Comparison of ENCODE assay signal across 8 cellular contexts in genomic region chr17:28811594-28812135, GRCh38. TPM values are rescaled to one million over a fixed set of nuclear protein-coding genes. Genes with fewer than 3 reads are reported as not detected.
DNase-seq lines count a peak whose midpoint lies in the region; FAIRE-seq and TF ChIP-seq lines count a peak whose summit lies in the region.

No MANE protein-coding gene starts in this region.

- no peaks in the 10 kb centered on the region for H3K9me3 ChIP-seq in BE2C
- no peaks in the 10 kb centered on the region for H3K9me3 ChIP-seq in OCI-LY3 (ENCODE audit: insufficient read depth, low read length)
- H3K9me3 ChIP-seq in mesenchymal stem cell (ENCODE audit: control insufficient read depth, low read length) = no peaks in the 10 kb centered on the region

- H3K18ac ChIP-seq in mesenchymal stem cell (ENCODE audit: low read depth in 1 of 2, low read length in 2 of 2) = peak overlapping the region in 1 of 2 experiments; percentile 46

- peak overlapping the region; percentile 93 for H3K4me2 ChIP-seq in OCI-LY3 (ENCODE audit: low read length)
- H3K4me2 ChIP-seq in mesenchymal stem cell (ENCODE audit: low read length, poor library complexity, severe bottlenecking) = peak overlapping the region; percentile 67

- H3K23ac ChIP-seq in mesenchymal stem cell (ENCODE audit: low read length in 2 of 2) = no peak overlapping the region

- peak overlapping the region; percentile 26; the same call in 1 of the 2 replicates for H3K27ac ChIP-seq in OCI-LY3 (ENCODE audit: low read length)
- peak overlapping the region; percentile 56 for H3K27ac ChIP-seq in mesenchymal stem cell (ENCODE audit: low read length, poor library complexity, severe bottlenecking)

- no peak overlapping the region for H2AK5ac ChIP-seq in mesenchymal stem cell (ENCODE audit: low read length, severe bottlenecking)

- TF ChIP-seq CTCF in BE2C (IDR thresholded peaks at IDR 0.05; ENCODE audit: low read depth, low read length) (no peak), GM20000 (IDR thresholded peaks at IDR 0.05; ENCODE audit: extremely low read depth, missing control alignments) (no peak), OCI-LY3 (IDR thresholded peaks at IDR 0.05; ENCODE audit: low read depth, low read length) (no peak), choroid plexus epithelial cell (conservative IDR thresholded peaks at IDR 0.05; ENCODE audit: low read depth, low read length) (peak; percentile 11)

- no peak overlapping the region for H2BK15ac ChIP-seq in mesenchymal stem cell (ENCODE audit: low read depth, poor library complexity, severe bottlenecking)

- H3K4me1 ChIP-seq in BE2C = no peaks in the 10 kb centered on the region
- H3K4me1 ChIP-seq in OCI-LY3 (ENCODE audit: low read length) = peaks cover 37% of the 10 kb centered on the region
- peaks cover 9% of the 10 kb centered on the region for H3K4me1 ChIP-seq in mesenchymal stem cell (ENCODE audit: control insufficient read depth, insufficient read depth, low read depth, low read length)

- H3K27me3 ChIP-seq in BE2C (no peaks in the 10 kb centered on the region), OCI-LY3 (ENCODE audit: low read depth, low read length) (no peaks in the 10 kb centered on the region), mesenchymal stem cell (ENCODE audit: control insufficient read depth in 1 of 2, insufficient read depth in 1 of 2, low read length in 2 of 2) (no peaks in the 10 kb centered on the region)

- no peak for FAIRE-seq in urothelium cell line (lab: Jason Lieb, UNC)

- H2AFZ ChIP-seq in OCI-LY3 (ENCODE audit: low read depth, low read length) (0 out of 2 replicates have a peak overlapping the region, but pooled peaks have one; percentile 24), mesenchymal stem cell (ENCODE audit: low read depth, low read length) (no peak overlapping the region)

- no peak for DNase-seq in BE2C
- DNase-seq in GM20000 (ENCODE audit: low spot score) = peak; percentile 29
- peak; percentile 55 for DNase-seq in choroid plexus epithelial cell (ENCODE audit: low read depth)
- peak; percentile 57 for DNase-seq in mesenchymal stem cell
- peak; percentile 21 for DNase-seq in urothelium cell line (ENCODE audit: low spot score)
- DNase-seq in stimulated activated CD4-positive, alpha-beta T cell treated with anti-CD3 and anti-CD28 coated beads, Interleukin-12 subunit alpha, Interleukin-12 subunit beta, amount 100 ng/mL, for 4 hours = no peak
- DNase-seq in DMS153 treated with DMSO at 0.1 percent for 48 hours (lab: John Stamatoyannopoulos, UW; ENCODE audit: unreplicated experiment) = no peak

- peak overlapping the region; percentile 81 for H3K4me3 ChIP-seq in BE2C (ENCODE audit: low read depth, low read length)
- H3K4me3 ChIP-seq in OCI-LY3 (ENCODE audit: low read length) = peak overlapping the region; percentile 88
- H3K4me3 ChIP-seq in choroid plexus epithelial cell (ENCODE audit: low read depth, low read length) = peak overlapping the region; percentile 92
- peak overlapping the region; percentile 89 for H3K4me3 ChIP-seq in mesenchymal stem cell (ENCODE audit: insufficient read depth in 1 of 2, low read depth in 1 of 2, low read length in 2 of 2)

- H2BK12ac ChIP-seq in mesenchymal stem cell (ENCODE audit: low read length in 2 of 2) = no peak overlapping the region

- no peaks in the 10 kb centered on the region for H3K79me1 ChIP-seq in mesenchymal stem cell (replicated peaks; ENCODE audit: low read length, poor library complexity, severe bottlenecking)

- H3K9ac ChIP-seq in OCI-LY3 (ENCODE audit: low read length) (peak overlapping the region; percentile 78), mesenchymal stem cell (ENCODE audit: low read length) (peak overlapping the region; percentile 96)

- no peak overlapping the region for H2BK120ac ChIP-seq in mesenchymal stem cell (ENCODE audit: low read depth, low read length)

- H3K14ac ChIP-seq in mesenchymal stem cell (ENCODE audit: low read length in 2 of 2) = no peak overlapping the region

- H3K4ac ChIP-seq in mesenchymal stem cell (ENCODE audit: low read depth in 1 of 2, low read length in 2 of 2) = peak overlapping the region; percentile 39 to 65

- no peak overlapping the region for H4K8ac ChIP-seq in mesenchymal stem cell (ENCODE audit: low read length)

- 3% methylated on average over 4 of the region's 7 CpGs for WGBS in mesenchymal stem cell

- H3K79me2 ChIP-seq in OCI-LY3 (ENCODE audit: low read length) = peaks cover 79% of the 10 kb centered on the region

- 0 out of 2 replicates have a peak, but pooled peaks cover 8% of the 10 kb centered on the region for H4K20me1 ChIP-seq in OCI-LY3 (ENCODE audit: insufficient read depth, low read length)

- H2BK5ac ChIP-seq in mesenchymal stem cell (ENCODE audit: low read depth, low read length, poor library complexity, severe bottlenecking) = no peak overlapping the region

- H3K36me3 ChIP-seq in BE2C = no peaks in the 10 kb centered on the region
- H3K36me3 ChIP-seq in OCI-LY3 (replicated peaks; ENCODE audit: low read depth, low read length) = no peaks in the 10 kb centered on the region
- H3K36me3 ChIP-seq in mesenchymal stem cell (ENCODE audit: control insufficient read depth in 1 of 2, insufficient read depth in 2 of 2, low read depth in 1 of 2, low read length in 2 of 2) = no peaks in the 10 kb centered on the region

- no peak overlapping the region for H4K91ac ChIP-seq in mesenchymal stem cell (ENCODE audit: low read length)

RNA-seq across cellular contexts. Expression of gene FAM222B, which starts 30.9 kb away (rescaled TPM):
- 13.9 TPM for polyA plus RNA-seq in BE2C (2012; ENCODE audit: insufficient read depth, insufficient read length, low read depth)
- polyA plus RNA-seq in mesenchymal stem cell (2013, experiment 1 of 2) = 44.5 TPM
- polyA plus RNA-seq in mesenchymal stem cell (2013, experiment 2 of 2) = 42.8 TPM

RNA-seq across cellular contexts. Expression of gene ERAL1, which starts 43.2 kb away (rescaled TPM):
- polyA plus RNA-seq in BE2C (2012; ENCODE audit: insufficient read depth, insufficient read length, low read depth) = 47.0 TPM
- polyA plus RNA-seq in mesenchymal stem cell (2013, experiment 1 of 2) = 25.6 TPM
- polyA plus RNA-seq in mesenchymal stem cell (2013, experiment 2 of 2) = 25.3 TPM

Comparison
In these comparisons a context has a peak if more than half of its experiments do, and no peak if none do; other contexts are left out.
1. DNase-seq: peak in GM20000 (single experiment), choroid plexus epithelial cell (single experiment), mesenchymal stem cell (single experiment) and urothelium cell line (single experiment); none in BE2C (single experiment), stimulated activated CD4-positive, alpha-beta T cell treated with anti-CD3 and anti-CD28 coated beads, Interleukin-12 subunit alpha, Interleukin-12 subunit beta, amount 100 ng/mL, for 4 hours (single experiment) and DMS153 treated with DMSO at 0.1 percent for 48 hours (single experiment).
2. Peak in every context shown above with its lines, with median percentiles within 50 percentile points of each other: H3K4me3 ChIP-seq.